8 cellular contexts compared by ENCODE assay signal in genomic region chr10:69438531-69439349, GRCh38. TPM values are rescaled to one million over a fixed set of nuclear protein-coding genes. Genes with fewer than 3 reads are reported as not detected.
DNase-seq lines count a peak whose midpoint lies in the region; ATAC-seq lines count a peak whose summit lies in the region.
"Had no signal": no experiment of that assay in that cellular context is flagged by ENCODE, and none has a peak within 500 bp of the region (broad histone marks: within the 10 kb centered on the region; RNA-seq: fewer than 3 reads in every experiment).

No MANE protein-coding gene starts in this region.

- H3K27ac ChIP-seq in right cardiac atrium (ENCODE audit: low read length) (peak overlapping the region; percentile 40), thymus (ENCODE audit: low read depth) (peak overlapping the region; percentile 25)

- intact Hi-C loops in right cardiac atrium (cut with DNase I): no loop called here

- 35% methylated on average over 10 of the region's 10 CpGs for WGBS in right cardiac atrium
- 60% methylated on average over 10 of the region's 10 CpGs for WGBS in thymus

- H3K27me3 ChIP-seq in right cardiac atrium (ENCODE audit: control insufficient read depth, insufficient read depth) (no peaks in the 10 kb centered on the region), thymus (ENCODE audit: control insufficient read depth, insufficient read depth) (no peaks in the 10 kb centered on the region)

- H3K4me3 ChIP-seq in right cardiac atrium (ENCODE audit: low read length) (no peak overlapping the region), thymus (ENCODE audit: low read length) (no peak overlapping the region)

- peaks cover 7% of the 10 kb centered on the region for H3K4me1 ChIP-seq in right cardiac atrium (ENCODE audit: control insufficient read depth, insufficient read depth, low read length)
- H3K4me1 ChIP-seq in thymus (ENCODE audit: control insufficient read depth, insufficient read depth, low read length): no peaks in the 10 kb centered on the region

- ATAC-seq in right cardiac atrium: peak; percentile 59 to 70

- H3K9me3 ChIP-seq in right cardiac atrium (ENCODE audit: control insufficient read depth, low read length): no peaks in the 10 kb centered on the region
- H3K9me3 ChIP-seq in thymus (ENCODE audit: control insufficient read depth): no peaks in the 10 kb centered on the region

- H3K36me3 ChIP-seq in thymus (ENCODE audit: control insufficient read depth, insufficient read depth): no peaks in the 10 kb centered on the region

- peak; percentile 39 for DNase-seq in HT1080 (ENCODE audit: low read depth)
- DNase-seq in SKM-1 treated with dmso at 0.1 percent for 144 hours (lab: John Stamatoyannopoulos, UW; ENCODE audit: unreplicated experiment): peak; percentile 28
- no peak for DNase-seq in right cardiac atrium
- DNase-seq in stimulated activated CD4-positive, alpha-beta T cell treated with anti-CD3 and anti-CD28 coated beads, Interleukin-1b, Interleukin-23, amount 100 ng/mL, for 48 hours: no peak
- DNase-seq in NCI-H510A treated with DMSO at 0.1 percent for 48 hours (lab: John Stamatoyannopoulos, UW): no peak
- DNase-seq in amygdala (lab: John Stamatoyannopoulos, UW): no peak
- DNase-seq: Karpas-422 had no signal

RNA-seq across cellular contexts. Expression of gene TSPAN15, which starts 12.5 kb away (rescaled TPM):
- total RNA-seq in HT1080 (2014; rRNA removed; shearing (Covaris generic)): 0.71 TPM in 1 of 2 replicates, not detected in the other
- 1.2 and 2.0 TPM in 2 replicates for polyA plus RNA-seq in HT1080 (2015; cell fraction: cytosol; rRNA removed)
- polyA plus RNA-seq in HT1080 (2015; cell fraction: nucleus; rRNA removed): 1.00 and 2.7 TPM in 2 replicates
- total RNA-seq in right cardiac atrium: 1 to 10 TPM; 5.3 to 8.7 (median 7.4) TPM
- polyA plus RNA-seq in right cardiac atrium (11.5 TPM), thymus (13.2 TPM)

RNA-seq across cellular contexts. Expression of gene TACR2, which starts 22.0 kb away (rescaled TPM):
- not detected in 2 replicates for total RNA-seq in HT1080 (2014; rRNA removed; shearing (Covaris generic))
- not detected in 2 replicates for polyA plus RNA-seq in HT1080 (2015; cell fraction: cytosol; rRNA removed)
- polyA plus RNA-seq in HT1080 (2015; cell fraction: nucleus; rRNA removed): not detected in 2 replicates
- under 1 TPM; 0.26 to 0.53 (median 0.37) TPM for total RNA-seq in right cardiac atrium
- polyA plus RNA-seq in right cardiac atrium (0.27 TPM), thymus (0.30 TPM)

Comparison
In these comparisons a context has a peak if more than half of its experiments do, and no peak if none do; other contexts are left out.
1. DNase-seq: peak in HT1080 (single experiment) and SKM-1 treated with dmso at 0.1 percent for 144 hours (single experiment); none in right cardiac atrium (0 of 3), stimulated activated CD4-positive, alpha-beta T cell treated with anti-CD3 and anti-CD28 coated beads, Interleukin-1b, Interleukin-23, amount 100 ng/mL, for 48 hours (single experiment), NCI-H510A treated with DMSO at 0.1 percent for 48 hours (single experiment) and amygdala (0 of 56).